Comparison of ENCODE assay signal across 8 cellular contexts in genomic region chr22:37952629-37953028, GRCh38. TPM values are rescaled to one million over a fixed set of nuclear protein-coding genes. Genes with fewer than 3 reads are reported as not detected.
DNase-seq lines count a peak whose midpoint lies in the region; ATAC-seq and TF ChIP-seq lines count a peak whose summit lies in the region.
"Not testable (repeated sequence)": the region's sequence is repeated elsewhere in the genome, so short reads cannot be mapped to it uniquely, and the experiment has no call there.

No MANE protein-coding gene starts in this region.

- H3K9ac ChIP-seq in H9 (ENCODE audit: extremely low read depth, insufficient read length, low read length) = not testable (repeated sequence)
- H3K9ac ChIP-seq in endocrine pancreas (ENCODE audit: control insufficient read depth, insufficient read depth, low read length) = peak overlapping the region; percentile 68

- H2AFZ ChIP-seq in H9 (ENCODE audit: low read length) = not testable (repeated sequence)

- not testable (repeated sequence) for H3K79me1 ChIP-seq in H9 (ENCODE audit: insufficient read depth, low read depth, low read length, poor library complexity, severe bottlenecking)

- H2BK20ac ChIP-seq in H9 (ENCODE audit: low read depth, low read length, poor library complexity, severe bottlenecking) = not testable (repeated sequence)

- no CpG with 5 or more reads among the region's 20 CpGs for WGBS in H9 (ENCODE audit: extremely low coverage, insufficient read length, low lambda C conversion rate)

- H3K4ac ChIP-seq in H9 (ENCODE audit: low read depth, low read length) = not testable (repeated sequence)

- not testable (repeated sequence) for H3K27me3 ChIP-seq in A673 (replicated peaks; ENCODE audit: insufficient read depth, low read depth, low read length, poor library complexity); H9 (ENCODE audit: insufficient read depth, low read length); RWPE2 (ENCODE audit: insufficient read depth, poor library complexity, severe bottlenecking); endocrine pancreas (ENCODE audit: control insufficient read depth, insufficient read depth, low read length)

- H2BK120ac ChIP-seq in H9 (ENCODE audit: low read depth, low read length, poor library complexity, severe bottlenecking) = not testable (repeated sequence)

- H3K18ac ChIP-seq in H9 (ENCODE audit: insufficient read length, low read depth, low read length) = not testable (repeated sequence)

- H4K5ac ChIP-seq in H9 (ENCODE audit: insufficient read length, low read depth, low read length) = not testable (repeated sequence)

- CTCF ChIA-PET in A673 (lab: Charles Lee) = not testable (repeated sequence)

- not testable (repeated sequence) for H3K27ac ChIP-seq in A673 (ENCODE audit: low read depth, low read length, poor library complexity, severe bottlenecking); H9 (ENCODE audit: insufficient read length, low read depth, low read length); RWPE2 (ENCODE audit: poor library complexity, severe bottlenecking)

- peak overlapping the region; percentile 73 for H3K4me3 ChIP-seq in A673 (ENCODE audit: low read depth, low read length, poor library complexity, severe bottlenecking)
- H3K4me3 ChIP-seq in RWPE2 (ENCODE audit: severe bottlenecking) = peak overlapping the region; percentile 71
- peak overlapping the region; percentile 45 for H3K4me3 ChIP-seq in endocrine pancreas (ENCODE audit: control insufficient read depth, insufficient read depth, low read length)
- H3K4me3 ChIP-seq in iPS-11a (ENCODE audit: low read depth, low read length) = peak overlapping the region; percentile 92

- H4K91ac ChIP-seq in H9 (ENCODE audit: insufficient read length, low read depth, low read length) = not testable (repeated sequence)

- peak overlapping the region; percentile 100 for H3K4me3 Mint-ChIP-seq in H9
- peak overlapping the region; percentile 100 for H3K4me3 Mint-ChIP-seq in activated naive CD8-positive, alpha-beta T cell
- H3K4me3 Mint-ChIP-seq in natural killer cell = peak overlapping the region; percentile 93

- peaks cover 19 to 23% of the 10 kb centered on the region in 2 experiments for H3K4me1 Mint-ChIP-seq in H9
- peaks cover 32% of the 10 kb centered on the region for H3K4me1 Mint-ChIP-seq in activated naive CD8-positive, alpha-beta T cell (ENCODE audit: low read depth)
- peaks cover 22 to 35% of the 10 kb centered on the region in 2 donors for H3K4me1 Mint-ChIP-seq in natural killer cell

- H3T11ph ChIP-seq in H9 (ENCODE audit: low read length) = not testable (repeated sequence)

- not testable (repeated sequence) for ATAC-seq in RWPE2 (ENCODE audit: low read depth); natural killer cell

- H3K36me3 Mint-ChIP-seq in H9 (ENCODE audit: insufficient read depth in 1 of 3, low read depth in 3 of 3) = peaks cover 11 to 18% (median 12%) of the 10 kb centered on the region in 3 experiments; a peak in 5 of 7 replicates
- H3K36me3 Mint-ChIP-seq in activated naive CD8-positive, alpha-beta T cell; natural killer cell: not testable (repeated sequence)

- not testable (repeated sequence) for H4K20me1 ChIP-seq in H9 (ENCODE audit: control insufficient read depth, insufficient read depth, insufficient read length)

- H3K23me2 ChIP-seq in H9 (ENCODE audit: insufficient read length, low read depth, low read length, poor library complexity, severe bottlenecking) = peaks cover 13% of the 10 kb centered on the region

- not testable (repeated sequence) for H3K14ac ChIP-seq in H9 (ENCODE audit: insufficient read depth, low read length)

- POLR2A ChIA-PET in A673 (lab: Charles Lee; ENCODE audit: low non-redundant PET) = not testable (repeated sequence)

- not testable (repeated sequence) for H3K27me3 Mint-ChIP-seq in H9 (ENCODE audit: low read depth); activated naive CD8-positive, alpha-beta T cell; natural killer cell (ENCODE audit: low read depth in 2 of 2)

- not testable (repeated sequence) for DNase-seq in A673 (ENCODE audit: low spot score); H9; RWPE2 (ENCODE audit: low spot score); natural killer cell
- DNase-seq in stimulated activated CD4-positive, alpha-beta T cell treated with anti-CD3 and anti-CD28 coated beads, Interleukin-15, amount 100 ng/mL, for 24 hours = peak; percentile 11

- H2AK5ac ChIP-seq in H9 (ENCODE audit: insufficient read length, low read length) = not testable (repeated sequence)

- not testable (repeated sequence) for H3K27ac Mint-ChIP-seq in H9; activated naive CD8-positive, alpha-beta T cell
- peak overlapping the region in 1 of 2 donors; percentile 94 for H3K27ac Mint-ChIP-seq in natural killer cell

- not testable (repeated sequence) for H3K23ac ChIP-seq in H9 (ENCODE audit: insufficient read length, low read depth, low read length)

- H2BK5ac ChIP-seq in H9 (ENCODE audit: insufficient read length, low read length) = not testable (repeated sequence)

- H3K56ac ChIP-seq in H9 (ENCODE audit: insufficient read length, low read depth, low read length) = not testable (repeated sequence)

- H3K36me3 ChIP-seq in A673 (ENCODE audit: insufficient read depth, low read length, poor library complexity, severe bottlenecking) (peaks cover 10% of the 10 kb centered on the region), RWPE2 (ENCODE audit: low read depth) (peaks cover 14% of the 10 kb centered on the region)
- H3K36me3 ChIP-seq in endocrine pancreas (ENCODE audit: control insufficient read depth, insufficient read depth, low read length) = not testable (repeated sequence)

- not testable (repeated sequence) for TF ChIP-seq CTCF in A673 (conservative IDR thresholded peaks at IDR 0.05; ENCODE audit: low read depth, low read length); H9 (conservative IDR thresholded peaks at IDR 0.05); RWPE2 (IDR thresholded peaks at IDR 0.05; ENCODE audit: poor library complexity, severe bottlenecking); natural killer cell (IDR thresholded peaks at IDR 0.05)

- not testable (repeated sequence) for BruUV-seq in A673 (replicated peaks; lab: Mats Ljungman, UMichigan)

- intact Hi-C loops in A673 (cut with micrococcal nuclease; ENCODE audit: unreplicated experiment) (loop anchor here (1.0 kb wide), 1 partner anchor 18 kb away; no protein-coding TSS in a partner anchor), natural killer cell (cut with micrococcal nuclease) (loop anchor here (5.0 kb wide), 1 partner anchor 135 kb away; no protein-coding TSS in a partner anchor)

- not testable (repeated sequence) for H3K9me3 ChIP-seq in A673 (ENCODE audit: low read depth, low read length, poor library complexity, severe bottlenecking); H9 (ENCODE audit: control insufficient read depth, low read depth, low read length); RWPE2 (ENCODE audit: severe bottlenecking); endocrine pancreas (ENCODE audit: control insufficient read depth, low read length)

- not testable (repeated sequence) for H3K79me2 ChIP-seq in H9 (ENCODE audit: insufficient read depth, low read length)

- not testable (repeated sequence) for H3K4me1 ChIP-seq in A673 (ENCODE audit: insufficient read depth, low read length, poor library complexity, severe bottlenecking); H9 (ENCODE audit: insufficient read depth, low read length); RWPE2 (ENCODE audit: insufficient read depth, poor library complexity, severe bottlenecking); endocrine pancreas (ENCODE audit: control insufficient read depth, insufficient read depth, low read length)

- not testable (repeated sequence) for H3K9me3 Mint-ChIP-seq in H9; activated naive CD8-positive, alpha-beta T cell (ENCODE audit: low read depth); natural killer cell

- not testable (repeated sequence) for H2BK12ac ChIP-seq in H9 (ENCODE audit: insufficient read length, low read depth, low read length)

- not testable (repeated sequence) for H4K8ac ChIP-seq in H9 (replicated peaks; ENCODE audit: insufficient read length, low read depth, low read length)

- peak overlapping the region; percentile 97 for H3K4me2 ChIP-seq in H9 (ENCODE audit: insufficient read depth, insufficient read length, low read length)

- H2BK15ac ChIP-seq in H9 (ENCODE audit: low read depth, low read length) = not testable (repeated sequence)

RNA-seq across cellular contexts. Expression of gene C22orf23, which starts 0.8 kb away (rescaled TPM):
- total RNA-seq in A673 (2021) (0.64 and 0.66 TPM in 2 replicates), H9 (2021) (0.55 and 0.57 TPM in 2 replicates), natural killer cell (not detected)

RNA-seq across cellular contexts. Expression of gene POLR2F, which starts 0.9 kb away (rescaled TPM):
- total RNA-seq in A673 (2021) = 150 and 162 TPM in 2 replicates
- 141 and 147 TPM in 2 replicates for total RNA-seq in H9 (2021)
- total RNA-seq in natural killer cell = 10 to 100 TPM; 38.7 to 40.6 (median 38.8) TPM

RNA-seq across cellular contexts. Expression of gene SOX10, which starts 31.7 kb away (rescaled TPM):
- total RNA-seq in A673 (2021) = not detected in 2 replicates
- total RNA-seq in H9 (2021) = 2.1 and 2.4 TPM in 2 replicates
- not detected for total RNA-seq in natural killer cell

RNA-seq across cellular contexts. Expression of gene MICALL1, which starts 46.5 kb away (rescaled TPM):
- total RNA-seq in A673 (2021) (32.4 and 33.0 TPM in 2 replicates), H9 (2021) (33.3 and 33.8 TPM in 2 replicates), natural killer cell (10 to 100 TPM; 24.6 to 34.3 (median 32.4) TPM)
